9 cellular contexts compared by ENCODE assay signal in genomic region chr2:43345391-43345813, GRCh38.
A peak's percentile ranks its signal among the peaks of the same experiment; 100 is the strongest.
DNase-seq lines count a peak whose midpoint lies in the region; ATAC-seq and TF ChIP-seq lines count a peak whose summit lies in the region.
"Had no signal": no experiment of that assay in that cellular context is flagged by ENCODE, and none has a peak within 500 bp of the region (broad histone marks: within the 10 kb centered on the region; RNA-seq: fewer than 3 reads in every experiment).

No MANE protein-coding gene starts in this region.

- H3K4me3 ChIP-seq in SJCRH30 (no peak overlapping the region), endodermal cell (ENCODE audit: low read length) (no peak overlapping the region), mesodermal cell (ENCODE audit: extremely low read depth, insufficient read depth, low read length, poor library complexity, severe bottlenecking) (no peak overlapping the region), thoracic aorta (no peak overlapping the region)
- no peak overlapping the region for H3K4me3 ChIP-seq in effector memory CD4-positive, alpha-beta T cell (ENCODE audit: insufficient read depth, low read depth, low read length, poor library complexity, severe bottlenecking)

- no peak overlapping the region for H3K4me3 Mint-ChIP-seq in endodermal cell

- no peak overlapping the region for H3K27ac Mint-ChIP-seq in endodermal cell

- H3K36me3 Mint-ChIP-seq in endodermal cell (ENCODE audit: low read depth) = peaks cover 2% of the 10 kb centered on the region

- H3K27me3 Mint-ChIP-seq in endodermal cell (ENCODE audit: insufficient read depth) = no peaks in the 10 kb centered on the region

- H3K9ac ChIP-seq in endodermal cell (ENCODE audit: extremely low read depth, low read length, poor library complexity, severe bottlenecking) = no peak overlapping the region

- H3K9me3 ChIP-seq in SJCRH30 (replicated peaks) = no peaks in the 10 kb centered on the region
- no peaks in the 10 kb centered on the region for H3K9me3 ChIP-seq in endodermal cell (ENCODE audit: control insufficient read depth, low read length)
- H3K9me3 ChIP-seq in mesodermal cell (ENCODE audit: control insufficient read depth, low read length) = no peaks in the 10 kb centered on the region
- no peaks in the 10 kb centered on the region for H3K9me3 ChIP-seq in thoracic aorta
- H3K9me3 ChIP-seq in effector memory CD4-positive, alpha-beta T cell (ENCODE audit: control insufficient read depth, low read length) = no peaks in the 10 kb centered on the region

- H3K4me1 ChIP-seq in SJCRH30 = peaks cover 62% of the 10 kb centered on the region
- peaks cover 20% of the 10 kb centered on the region for H3K4me1 ChIP-seq in endodermal cell (ENCODE audit: control insufficient read depth, insufficient read depth, low read length)
- H3K4me1 ChIP-seq in mesodermal cell (ENCODE audit: control insufficient read depth, insufficient read depth, low read length, poor library complexity, severe bottlenecking) = peaks cover 85% of the 10 kb centered on the region
- H3K4me1 ChIP-seq in thoracic aorta (ENCODE audit: control insufficient read depth in 1 of 2, low read depth in 2 of 2) = peaks cover 57 to 100% of the 10 kb centered on the region in 2 donors
- no peaks in the 10 kb centered on the region for H3K4me1 ChIP-seq in effector memory CD4-positive, alpha-beta T cell (ENCODE audit: control insufficient read depth, insufficient read depth, low read length, poor library complexity, severe bottlenecking)

- H3K4me1 Mint-ChIP-seq in endodermal cell = peaks cover 66% of the 10 kb centered on the region

- 78 to 93% methylated on average over 2 to 5 of the region's 5 CpGs for WGBS in endodermal cell (ENCODE audit: insufficient coverage in 1 of 2, insufficient read length in 1 of 2), 2 experiments
- WGBS in mesodermal cell (ENCODE audit: insufficient coverage in 2 of 2), 2 experiments = 60 to 71% methylated on average over 1 to 2 of the region's 5 CpGs

- H3K27me3 ChIP-seq in SJCRH30 = no peaks in the 10 kb centered on the region
- H3K27me3 ChIP-seq in endodermal cell (ENCODE audit: control insufficient read depth, insufficient read depth, low read length, poor library complexity, severe bottlenecking) = no peaks in the 10 kb centered on the region
- no peaks in the 10 kb centered on the region for H3K27me3 ChIP-seq in thoracic aorta (replicated peaks; ENCODE audit: insufficient read depth)
- H3K27me3 ChIP-seq in effector memory CD4-positive, alpha-beta T cell (replicated peaks; ENCODE audit: control insufficient read depth, insufficient read depth, low read length, poor library complexity, severe bottlenecking) = no peaks in the 10 kb centered on the region

- ATAC-seq in thoracic aorta (ENCODE audit: insufficient number of reproducible peaks, low FRiP score, low read depth) = no peak
- no peak for ATAC-seq in HG03565 (IDR thresholded peaks at IDR 0.05; ENCODE audit: unreplicated experiment)

- H3K27ac ChIP-seq in SJCRH30 (peak overlapping the region; percentile 53), endodermal cell (ENCODE audit: low read depth, low read length) (peak overlapping the region; percentile 72), mesodermal cell (ENCODE audit: low read depth, low read length, severe bottlenecking) (peak overlapping the region; percentile 77), thoracic aorta (peak overlapping the region; percentile 60 to 91)
- H3K27ac ChIP-seq in effector memory CD4-positive, alpha-beta T cell (ENCODE audit: insufficient read depth, low read length, poor library complexity, severe bottlenecking) = no peak overlapping the region
- H3K27ac ChIP-seq: HL-60 had no signal

- H3K36me3 ChIP-seq in SJCRH30 = no peaks in the 10 kb centered on the region
- H3K36me3 ChIP-seq in endodermal cell (ENCODE audit: control insufficient read depth, insufficient read depth, low read length) = no peaks in the 10 kb centered on the region
- no peaks in the 10 kb centered on the region for H3K36me3 ChIP-seq in mesodermal cell (ENCODE audit: control insufficient read depth, insufficient read depth, low read length)
- H3K36me3 ChIP-seq in thoracic aorta = no peaks in the 10 kb centered on the region
- peaks cover 16% of the 10 kb centered on the region for H3K36me3 ChIP-seq in effector memory CD4-positive, alpha-beta T cell (ENCODE audit: control insufficient read depth, insufficient read depth, low read length)

- no peaks in the 10 kb centered on the region for H3K9me3 Mint-ChIP-seq in endodermal cell

- TF ChIP-seq CTCF in endodermal cell (conservative IDR thresholded peaks at IDR 0.05) = peak; percentile 51
- peak; percentile 32 for TF ChIP-seq CTCF in thoracic aorta (IDR thresholded peaks at IDR 0.05)

- peak; percentile 90 to 94 for DNase-seq in SJCRH30
- DNase-seq in endodermal cell = no peak
- DNase-seq in thoracic aorta (ENCODE audit: low spot score) = no peak
- no peak for DNase-seq in NCI-H1436 treated with DMSO at 0.1 percent for 48 hours (lab: John Stamatoyannopoulos, UW)
- no peak for DNase-seq in effector memory CD4-positive, alpha-beta T cell
- DNase-seq: activated CD4-positive, alpha-beta T cell treated with anti-CD3 and anti-CD28 coated beads for 1 hour had no signal

Comparison
In these comparisons a context has a peak if more than half of its experiments do, and no peak if none do; other contexts are left out.
1. DNase-seq: peak in SJCRH30 (2 of 2); none in endodermal cell (single experiment), thoracic aorta (single experiment), NCI-H1436 treated with DMSO at 0.1 percent for 48 hours (single experiment) and effector memory CD4-positive, alpha-beta T cell (0 of 3).